In genomic region chr15:45549831-45550230, GRCh38 we compare ENCODE assay signal across 18 cellular contexts. TPM values are rescaled to one million over a fixed set of nuclear protein-coding genes. Genes with fewer than 3 reads are reported as not detected.
DNase-seq lines count a peak whose midpoint lies in the region; ATAC-seq and TF ChIP-seq lines count a peak whose summit lies in the region.
"Had no signal": no experiment of that assay in that cellular context is flagged by ENCODE, and none has a peak within 500 bp of the region (broad histone marks: within the 10 kb centered on the region; RNA-seq: fewer than 3 reads in every experiment).

No MANE protein-coding gene starts in this region.

- H3K36me3 ChIP-seq in SK-N-SH (replicated peaks in 1 of 2; ENCODE audit: control insufficient read depth in 1 of 2, insufficient read depth in 2 of 2, low read length in 1 of 2), result no peaks in the 10 kb centered on the region
- H3K36me3 ChIP-seq: left ventricle myocardium inferior, thyroid gland had no signal

- peak overlapping the region in 1 of 2 experiments; percentile 50; a peak in 2 of 4 replicates for H3K27ac ChIP-seq in SK-N-SH (ENCODE audit: low read depth in 2 of 2, low read length in 1 of 2)
- H3K27ac ChIP-seq: left ventricle myocardium inferior, thyroid gland had no signal

- CTCF ChIA-PET in SK-N-SH (lab: Yijun Ruan, JAX), result interaction anchor here (0.8 to 1.4 kb wide), 3 partner anchors 11 to 43 kb away, joined by 3 read pairs; no protein-coding TSS in a partner anchor

- no peaks in the 10 kb centered on the region for H3K9me2 ChIP-seq in SK-N-SH

- H3K9ac ChIP-seq in SK-N-SH, result no peak overlapping the region

- H2AFZ ChIP-seq in SK-N-SH (ENCODE audit: low read depth), result no peak overlapping the region

- no peaks in the 10 kb centered on the region for H3K9me3 ChIP-seq in SK-N-SH
- H3K9me3 ChIP-seq: left ventricle myocardium inferior, thyroid gland had no signal

- H3K27me3 ChIP-seq in SK-N-SH (ENCODE audit: insufficient read depth), result no peaks in the 10 kb centered on the region
- H3K27me3 ChIP-seq: thyroid gland had no signal

- no peak for TF ChIP-seq EP300 in SK-N-SH (IDR thresholded peaks at IDR 0.05; ENCODE audit: borderline replicate concordance in 1 of 2, low read depth in 1 of 2, low read length in 1 of 2)

- no peaks in the 10 kb centered on the region for H3K79me2 ChIP-seq in SK-N-SH (ENCODE audit: insufficient read depth)

- POLR2A ChIA-PET in SK-N-SH (lab: Yijun Ruan, JAX), result interaction anchor here (1.1 kb wide), 1 partner anchor 35 kb away, joined by 3 read pairs; no protein-coding TSS in a partner anchor

- H3K4me2 ChIP-seq in SK-N-SH, result 0 out of 2 replicates have a peak overlapping the region, but pooled peaks have one; percentile 19

- no peak for TF ChIP-seq CTCF in SK-N-SH (IDR thresholded peaks at IDR 0.05)
- no peak for TF ChIP-seq CTCF in fibroblast of mammary gland (conservative IDR thresholded peaks at IDR 0.05; ENCODE audit: control insufficient read depth, insufficient read depth, low read depth, low read length)

- peaks cover 12% of the 10 kb centered on the region for H3F3A ChIP-seq in SK-N-SH (replicated peaks; ENCODE audit: insufficient read depth)

- WGBS in SK-N-SH (ENCODE audit: low lambda C conversion rate), result 80% methylated on average over 3 of the region's 3 CpGs

- no peaks in the 10 kb centered on the region for H4K20me1 ChIP-seq in SK-N-SH (ENCODE audit: insufficient read depth)

- no peak for ATAC-seq in stimulated activated naive CD8-positive, alpha-beta T cell treated with anti-CD3 and anti-CD28 coated beads, Interleukin-15, Interleukin-2, amounts not matched to agents 100 U/mL and 50 U/mL, for 24 hours
- no peak for ATAC-seq in left lobe of liver
- ATAC-seq: activated CD8-positive, alpha-beta memory T cell treated with anti-CD3 and anti-CD28 coated beads, Interleukin-2, amount 10 ng/mL, durations not matched to agents 7 days and 5 days had no signal

- peak; percentile 63 for DNase-seq in GM04504 (ENCODE audit: low read depth)
- no peak for DNase-seq in SK-N-SH
- peak; percentile 76 for DNase-seq in fibroblast of mammary gland (ENCODE audit: low read depth)
- peak; percentile 51 for DNase-seq in stromal cell of bone marrow (ENCODE audit: low read depth)
- no peak for DNase-seq in effector CD4-positive, alpha-beta T cell
- no peak for DNase-seq in stimulated activated naive CD8-positive, alpha-beta T cell treated with anti-CD3 and anti-CD28 coated beads, Interleukin-15, Interleukin-2, amounts not matched to agents 100 U/mL and 50 U/mL, for 24 hours
- DNase-seq in left lobe of liver (ENCODE audit: low spot score), result no peak
- DNase-seq in Ammon's horn (ENCODE audit: low spot score), result no peak
- DNase-seq: activated CD4-positive, CD25-positive, alpha-beta regulatory T cell; activated CD8-positive, alpha-beta memory T cell treated with anti-CD3 and anti-CD28 coated beads, Interleukin-2, amount 10 ng/mL, durations not matched to agents 7 days and 5 days; activated effector memory CD4-positive, alpha-beta T cell treated with Interleukin-2 at 50 U/mL for 16 hours; anterior cingulate cortex; left ventricle myocardium inferior; naive B cell; NCI-H146; posterior cingulate gyrus; small intestine; thyroid gland had no signal

- TF ChIP-seq RAD21 in SK-N-SH (IDR thresholded peaks at IDR 0.05; ENCODE audit: low read length), result no peak

- peaks cover 0 to 3% of the 10 kb centered on the region in 2 experiments; a peak in 1 of 4 replicates for H3K4me1 ChIP-seq in SK-N-SH (ENCODE audit: control insufficient read depth in 1 of 2, insufficient read depth in 2 of 2, low read depth in 1 of 2, low read length in 1 of 2)
- H3K4me1 ChIP-seq: left ventricle myocardium inferior, thyroid gland had no signal

- H3K4me3 ChIP-seq in SK-N-SH (ENCODE audit: low read depth in 2 of 2, low read length in 1 of 2), result no peak overlapping the region
- no peak overlapping the region for H3K4me3 ChIP-seq in fibroblast of mammary gland (ENCODE audit: control insufficient read depth, low read depth, low read length)
- H3K4me3 ChIP-seq: left ventricle myocardium inferior, thyroid gland had no signal

TF ChIP-seq in SK-N-SH, 30 proteins besides CTCF, POLR2A, EP300 and RAD21:
- TF ChIP-seq POLR2AphosphoS5 (IDR thresholded peaks at IDR 0.05; ENCODE audit: low read depth, low read length), result no peak
- TF ChIP-seq FOSL2 (IDR thresholded peaks at IDR 0.05; ENCODE audit: borderline replicate concordance, low read depth), result peak; percentile 48; the same call in 1 of the 2 replicates
- peak; percentile 39; the same call in 1 of the 2 replicates for TF ChIP-seq JUND (IDR thresholded peaks at IDR 0.05)
- no peak for TF ChIP-seq FOXM1 (IDR thresholded peaks at IDR 0.05; ENCODE audit: low read depth)

RNA-seq across cellular contexts. Expression of gene SLC30A4, which starts 27.3 kb away (rescaled TPM):
- 1.9 and 2.8 TPM in 2 replicates for polyA plus RNA-seq in SK-N-SH (2012; rRNA removed)
- polyA plus RNA-seq in SK-N-SH (2012; cell fraction: cytosol; rRNA removed), result 2.9 and 3.2 TPM in 2 replicates
- 1.4 and 2.3 TPM in 2 replicates for polyA plus RNA-seq in SK-N-SH (2012; cell fraction: nucleus; rRNA removed)
- 3.6 TPM for total RNA-seq in left lobe of liver

RNA-seq across cellular contexts. Expression of gene BLOC1S6, which starts 37.3 kb away (rescaled TPM):
- polyA plus RNA-seq in SK-N-SH (2012; rRNA removed), result 11.3 and 14.1 TPM in 2 replicates
- polyA plus RNA-seq in SK-N-SH (2012; cell fraction: cytosol; rRNA removed), result 21.1 and 25.9 TPM in 2 replicates
- 5.2 and 8.4 TPM in 2 replicates for polyA plus RNA-seq in SK-N-SH (2012; cell fraction: nucleus; rRNA removed)
- total RNA-seq in left lobe of liver, result 15.7 TPM

Comparison
In these comparisons a context has a peak if more than half of its experiments do, and no peak if none do; other contexts are left out.
1. DNase-seq: peak in GM04504 (single experiment), fibroblast of mammary gland (single experiment) and stromal cell of bone marrow (single experiment); none in SK-N-SH (single experiment), effector CD4-positive, alpha-beta T cell (single experiment), stimulated activated naive CD8-positive, alpha-beta T cell treated with anti-CD3 and anti-CD28 coated beads, Interleukin-15, Interleukin-2, amounts not matched to agents 100 U/mL and 50 U/mL, for 24 hours (single experiment), left lobe of liver (single experiment) and Ammon's horn (single experiment).